8 cellular contexts compared by ENCODE assay signal in the genomic region with DNA sequence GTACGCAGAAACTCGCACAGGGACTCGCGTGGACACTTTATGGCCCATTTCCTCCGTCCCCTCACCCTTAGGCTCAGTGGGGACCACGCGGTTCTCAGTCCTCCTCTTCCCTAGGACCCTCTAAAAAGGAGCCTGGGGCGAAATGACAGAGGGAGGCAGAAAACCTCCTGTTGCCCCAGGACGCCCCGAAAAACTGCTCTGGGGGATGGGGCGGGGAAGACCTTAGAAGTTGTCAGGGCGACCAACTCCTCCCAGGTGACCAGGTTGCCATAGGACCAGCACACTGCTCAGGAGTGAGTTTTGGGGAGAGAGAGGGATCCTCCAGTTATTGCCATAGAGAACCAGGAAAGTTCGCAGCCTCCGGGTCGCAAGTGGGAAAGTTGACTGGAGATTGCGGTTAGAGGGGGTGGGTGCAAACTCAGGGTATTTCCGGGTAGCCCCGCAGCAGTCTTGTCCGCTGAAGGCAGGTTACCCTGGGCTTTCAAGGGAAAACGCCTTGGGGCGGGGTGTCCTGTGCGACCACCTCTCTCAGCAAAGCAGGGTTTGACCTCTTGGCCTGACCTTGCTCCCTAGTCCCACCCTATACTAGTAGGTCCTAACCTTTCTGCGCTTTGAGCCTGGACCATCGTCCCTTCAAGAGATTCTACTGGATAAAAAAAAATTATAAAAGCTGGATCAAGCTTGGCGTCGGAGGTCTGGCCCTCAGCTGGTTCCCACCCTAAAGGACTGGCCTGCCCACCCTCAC. TPM values are rescaled to one million over a fixed set of nuclear protein-coding genes. Genes with fewer than 3 reads are reported as not detected.
A peak's percentile ranks its signal among the peaks of the same experiment; 100 is the strongest.
DNase-seq lines count a peak whose midpoint lies in the region; ATAC-seq and TF ChIP-seq lines count a peak whose summit lies in the region.

No MANE protein-coding gene starts in this region.

- peaks cover 3% of the 10 kb centered on the region for H3K9me3 Mint-ChIP-seq in activated CD4-positive, alpha-beta memory T cell treated with anti-CD3 and anti-CD28 coated beads, Interleukin-2, amount 10 ng/mL, durations not matched to agents 7 days and 5 days
- peaks cover 3 to 39% (median 13%) of the 10 kb centered on the region in 6 donors for H3K9me3 Mint-ChIP-seq in immature natural killer cell
- peaks cover 16 to 19% of the 10 kb centered on the region in 2 donors for H3K9me3 Mint-ChIP-seq in stimulated activated naive CD8-positive, alpha-beta T cell treated with anti-CD3 and anti-CD28 coated beads, Interleukin-15, amount 100 ng/mL, for 72 hours

- WGBS in SK-N-SH (ENCODE audit: low lambda C conversion rate): 8% methylated on average over 21 of the region's 26 CpGs

- no peak for TF ChIP-seq CTCF in SK-N-SH (IDR thresholded peaks at IDR 0.05)

- no peak overlapping the region for H2AFZ ChIP-seq in SK-N-SH (ENCODE audit: low read depth)

- H3K36me3 Mint-ChIP-seq in activated CD4-positive, alpha-beta memory T cell treated with anti-CD3 and anti-CD28 coated beads, Interleukin-2, amount 10 ng/mL, durations not matched to agents 7 days and 5 days (ENCODE audit: low read depth): peaks cover 17% of the 10 kb centered on the region
- H3K36me3 Mint-ChIP-seq in immature natural killer cell: peaks cover 7 to 15% (median 15%) of the 10 kb centered on the region in 3 donors

- H3K36me3 ChIP-seq in SK-N-SH (replicated peaks in 1 of 2; ENCODE audit: control insufficient read depth in 1 of 2, insufficient read depth in 2 of 2, low read length in 1 of 2): no peaks in the 10 kb centered on the region

- no peak overlapping the region for H3K27ac Mint-ChIP-seq in activated CD4-positive, alpha-beta memory T cell treated with anti-CD3 and anti-CD28 coated beads, Interleukin-2, amount 10 ng/mL, durations not matched to agents 7 days and 5 days
- no peak overlapping the region for H3K27ac Mint-ChIP-seq in immature natural killer cell
- no peak overlapping the region for H3K27ac Mint-ChIP-seq in stimulated activated naive CD8-positive, alpha-beta T cell treated with anti-CD3 and anti-CD28 coated beads, Interleukin-15, amount 100 ng/mL, for 72 hours

- DNase-seq in SK-N-SH (no peak), immature natural killer cell (no peak), GOT3 (lab: John Stamatoyannopoulos, UW) (no peak)
- no peak for DNase-seq in activated CD4-positive, alpha-beta memory T cell treated with anti-CD3 and anti-CD28 coated beads, Interleukin-2, amount 10 ng/mL, durations not matched to agents 7 days and 5 days
- no peak for DNase-seq in stimulated activated naive CD8-positive, alpha-beta T cell treated with anti-CD3 and anti-CD28 coated beads, Interleukin-15, amount 100 ng/mL, for 72 hours

- TF ChIP-seq EP300 in SK-N-SH (IDR thresholded peaks at IDR 0.05; ENCODE audit: borderline replicate concordance in 1 of 2, low read depth in 1 of 2, low read length in 1 of 2): no peak

- H3K9ac ChIP-seq in SK-N-SH: no peak overlapping the region

- H4K20me1 ChIP-seq in SK-N-SH (ENCODE audit: insufficient read depth): no peaks in the 10 kb centered on the region

- H3K4me2 ChIP-seq in SK-N-SH: peak overlapping the region; percentile 74

- ATAC-seq in SK-N-SH treated with all-trans-retinoic acid at 6 μM for 48 hours (no peak), GM19351 (IDR thresholded peaks at IDR 0.05; ENCODE audit: unreplicated experiment) (no peak), HG02884 (IDR thresholded peaks at IDR 0.05; ENCODE audit: unreplicated experiment) (no peak)
- no peak for ATAC-seq in stimulated activated naive CD8-positive, alpha-beta T cell treated with anti-CD3 and anti-CD28 coated beads, Interleukin-15, amount 100 ng/mL, for 72 hours

- H3K27me3 Mint-ChIP-seq in activated CD4-positive, alpha-beta memory T cell treated with anti-CD3 and anti-CD28 coated beads, Interleukin-2, amount 10 ng/mL, durations not matched to agents 7 days and 5 days: peaks cover 95% of the 10 kb centered on the region
- peaks cover 51 to 64% (median 56%) of the 10 kb centered on the region in 3 donors for H3K27me3 Mint-ChIP-seq in immature natural killer cell (ENCODE audit: low read depth in 3 of 3)
- peaks cover 100% of the 10 kb centered on the region for H3K27me3 Mint-ChIP-seq in stimulated activated naive CD8-positive, alpha-beta T cell treated with anti-CD3 and anti-CD28 coated beads, Interleukin-15, amount 100 ng/mL, for 72 hours

- no peaks in the 10 kb centered on the region for H3F3A ChIP-seq in SK-N-SH (replicated peaks; ENCODE audit: insufficient read depth)

- H3K4me3 Mint-ChIP-seq in activated CD4-positive, alpha-beta memory T cell treated with anti-CD3 and anti-CD28 coated beads, Interleukin-2, amount 10 ng/mL, durations not matched to agents 7 days and 5 days: peak overlapping the region; percentile 50
- peak overlapping the region in 3 of 5 donors; percentile 44 to 54 (median 53) for H3K4me3 Mint-ChIP-seq in immature natural killer cell
- peak overlapping the region; percentile 78 to 85 for H3K4me3 Mint-ChIP-seq in stimulated activated naive CD8-positive, alpha-beta T cell treated with anti-CD3 and anti-CD28 coated beads, Interleukin-15, amount 100 ng/mL, for 72 hours

- peaks cover 100% of the 10 kb centered on the region for H3K27me3 ChIP-seq in SK-N-SH (ENCODE audit: insufficient read depth)

- no peaks in the 10 kb centered on the region for H3K9me2 ChIP-seq in SK-N-SH

- CTCF ChIA-PET in SK-N-SH (lab: Yijun Ruan, JAX): interaction anchor here (1.4 to 2.8 kb wide), 2 partner anchors 8 to 11 kb away, joined by 3 to 13 read pairs; a partner anchor contains a TSS
- CTCF ChIA-PET in activated CD4-positive, alpha-beta memory T cell treated with anti-CD3 and anti-CD28 coated beads, Interleukin-2, amount 10 ng/mL, durations not matched to agents 7 days and 5 days (lab: Charles Lee): interaction anchor here (2.1 kb wide), 1 partner anchor 12 kb away, joined by 10 read pairs; no protein-coding TSS in a partner anchor

- no peak for TF ChIP-seq RAD21 in SK-N-SH (IDR thresholded peaks at IDR 0.05; ENCODE audit: low read length)

- H3K4me1 ChIP-seq in SK-N-SH (ENCODE audit: control insufficient read depth in 1 of 2, insufficient read depth in 2 of 2, low read depth in 1 of 2, low read length in 1 of 2): peaks cover 10 to 11% of the 10 kb centered on the region in 2 experiments; a peak in 3 of 4 replicates

- H3K9me3 ChIP-seq in SK-N-SH: no peaks in the 10 kb centered on the region

- peaks cover 37% of the 10 kb centered on the region for H3K4me1 Mint-ChIP-seq in activated CD4-positive, alpha-beta memory T cell treated with anti-CD3 and anti-CD28 coated beads, Interleukin-2, amount 10 ng/mL, durations not matched to agents 7 days and 5 days
- peaks cover 8 to 23% of the 10 kb centered on the region in 2 donors for H3K4me1 Mint-ChIP-seq in immature natural killer cell
- H3K4me1 Mint-ChIP-seq in stimulated activated naive CD8-positive, alpha-beta T cell treated with anti-CD3 and anti-CD28 coated beads, Interleukin-15, amount 100 ng/mL, for 72 hours: peaks cover 57% of the 10 kb centered on the region

- H3K4me3 ChIP-seq in SK-N-SH (ENCODE audit: low read depth in 2 of 2, low read length in 1 of 2): peak overlapping the region in 1 of 2 experiments; percentile 59; a peak in 1 of 4 replicates

- POLR2A ChIA-PET in SK-N-SH (lab: Yijun Ruan, JAX): no interaction called here
- POLR2A ChIA-PET in activated CD4-positive, alpha-beta memory T cell treated with anti-CD3 and anti-CD28 coated beads, Interleukin-2, amount 10 ng/mL, durations not matched to agents 7 days and 5 days (lab: Charles Lee): no interaction called here

- H3K27ac ChIP-seq in SK-N-SH (ENCODE audit: low read depth in 2 of 2, low read length in 1 of 2): no peak overlapping the region

- H3K79me2 ChIP-seq in SK-N-SH (ENCODE audit: insufficient read depth): no peaks in the 10 kb centered on the region

TF ChIP-seq in SK-N-SH, 30 proteins besides CTCF, POLR2A, EP300 and RAD21 (continues in another document):
- TF ChIP-seq NFIC (IDR thresholded peaks at IDR 0.05; ENCODE audit: borderline replicate concordance) (no peak), POLR2AphosphoS5 (IDR thresholded peaks at IDR 0.05; ENCODE audit: low read depth, low read length) (no peak), NRF1 (IDR thresholded peaks at IDR 0.05; ENCODE audit: low read depth, low read length) (no peak), FOXJ3 (CRISPR knock-in tag; IDR thresholded peaks at IDR 0.05) (no peak), TCF12 (IDR thresholded peaks at IDR 0.05) (no peak), TEAD4 (IDR thresholded peaks at IDR 0.05; ENCODE audit: borderline replicate concordance, insufficient read depth) (no peak), SMC3 (IDR thresholded peaks at IDR 0.05; ENCODE audit: low read depth, low read length) (no peak)

TF ChIP-seq in SK-N-SH treated with all-trans-retinoic acid at 6 μM for 48 hours, 23 proteins besides CTCF, POLR2A, EP300 and RAD21 (continues in another document):
- TF ChIP-seq GLIS3 (CRISPR knock-in tag; IDR thresholded peaks at IDR 0.05) (no peak), ESRRG (CRISPR knock-in tag; IDR thresholded peaks at IDR 0.05) (no peak), PPARA (CRISPR knock-in tag; IDR thresholded peaks at IDR 0.05; ENCODE audit: borderline replicate concordance) (no peak), ZC3H10 (CRISPR knock-in tag; IDR thresholded peaks at IDR 0.05) (no peak)
- TF ChIP-seq, protein P1, sequence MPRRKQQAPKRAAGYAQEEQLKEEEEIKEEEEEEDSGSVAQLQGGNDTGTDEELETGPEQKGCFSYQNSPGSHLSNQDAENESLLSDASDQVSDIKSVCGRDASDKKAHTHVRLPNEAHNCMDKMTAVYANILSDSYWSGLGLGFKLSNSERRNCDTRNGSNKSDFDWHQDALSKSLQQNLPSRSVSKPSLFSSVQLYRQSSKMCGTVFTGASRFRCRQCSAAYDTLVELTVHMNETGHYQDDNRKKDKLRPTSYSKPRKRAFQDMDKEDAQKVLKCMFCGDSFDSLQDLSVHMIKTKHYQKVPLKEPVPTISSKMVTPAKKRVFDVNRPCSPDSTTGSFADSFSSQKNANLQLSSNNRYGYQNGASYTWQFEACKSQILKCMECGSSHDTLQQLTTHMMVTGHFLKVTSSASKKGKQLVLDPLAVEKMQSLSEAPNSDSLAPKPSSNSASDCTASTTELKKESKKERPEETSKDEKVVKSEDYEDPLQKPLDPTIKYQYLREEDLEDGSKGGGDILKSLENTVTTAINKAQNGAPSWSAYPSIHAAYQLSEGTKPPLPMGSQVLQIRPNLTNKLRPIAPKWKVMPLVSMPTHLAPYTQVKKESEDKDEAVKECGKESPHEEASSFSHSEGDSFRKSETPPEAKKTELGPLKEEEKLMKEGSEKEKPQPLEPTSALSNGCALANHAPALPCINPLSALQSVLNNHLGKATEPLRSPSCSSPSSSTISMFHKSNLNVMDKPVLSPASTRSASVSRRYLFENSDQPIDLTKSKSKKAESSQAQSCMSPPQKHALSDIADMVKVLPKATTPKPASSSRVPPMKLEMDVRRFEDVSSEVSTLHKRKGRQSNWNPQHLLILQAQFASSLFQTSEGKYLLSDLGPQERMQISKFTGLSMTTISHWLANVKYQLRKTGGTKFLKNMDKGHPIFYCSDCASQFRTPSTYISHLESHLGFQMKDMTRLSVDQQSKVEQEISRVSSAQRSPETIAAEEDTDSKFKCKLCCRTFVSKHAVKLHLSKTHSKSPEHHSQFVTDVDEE (CRISPR knock-in tag; IDR thresholded peaks at IDR 0.05): no peak

RNA-seq across cellular contexts. Expression of a gene that starts 7.8 kb away (rescaled TPM):
- not detected in 2 replicates for polyA plus RNA-seq in SK-N-SH (2012; rRNA removed)
- not detected in 2 replicates for polyA plus RNA-seq in SK-N-SH (2012; cell fraction: cytosol; rRNA removed)
- polyA plus RNA-seq in SK-N-SH (2012; cell fraction: nucleus; rRNA removed): 0.11 TPM in 1 of 2 replicates, not detected in the other
- total RNA-seq in activated CD4-positive, alpha-beta memory T cell treated with anti-CD3 and anti-CD28 coated beads, Interleukin-2, amount 10 ng/mL, durations not matched to agents 7 days and 5 days: not detected
- not detected for polyA plus RNA-seq in immature natural killer cell
